13 cellular contexts compared by ENCODE assay signal in the genomic region with DNA sequence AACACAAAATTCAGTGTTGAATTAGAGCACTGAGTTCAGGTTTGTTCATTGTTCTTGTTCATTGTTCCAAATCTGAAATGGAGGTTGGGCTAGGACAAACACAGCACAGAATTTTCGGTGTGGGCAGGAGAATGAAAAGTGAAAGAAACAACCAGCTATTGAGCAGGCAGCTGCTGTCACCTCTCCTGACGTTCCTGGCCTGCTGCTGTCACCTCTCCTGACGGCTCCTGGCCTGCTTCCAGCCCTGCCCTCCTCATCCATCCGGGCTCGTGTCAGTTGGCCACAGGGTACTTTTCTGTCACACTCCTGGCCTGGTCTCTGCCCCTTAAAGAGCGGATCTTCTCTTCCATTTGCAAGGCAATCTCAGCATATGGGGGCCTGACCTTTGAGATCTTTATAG. TPM values are rescaled to one million over a fixed set of nuclear protein-coding genes. Genes with fewer than 3 reads are reported as not detected.
DNase-seq lines count a peak whose midpoint lies in the region; ATAC-seq and TF ChIP-seq lines count a peak whose summit lies in the region.
"Had no signal": no experiment of that assay in that cellular context is flagged by ENCODE, and none has a peak within 500 bp of the region (broad histone marks: within the 10 kb centered on the region; RNA-seq: fewer than 3 reads in every experiment).

No MANE protein-coding gene starts in this region.

- peak overlapping the region; percentile 42 for H2AFZ ChIP-seq in parathyroid adenoma

- ATAC-seq in HG02798 (IDR thresholded peaks at IDR 0.05; ENCODE audit: poor library complexity, unreplicated experiment): peak; percentile 58
- no peak for ATAC-seq in activated CD8-positive, alpha-beta T cell treated with anti-CD3 and anti-CD28 coated beads for 36 hours

- no peaks in the 10 kb centered on the region for H3K27me3 Mint-ChIP-seq in activated CD4-positive, alpha-beta T cell treated with anti-CD3 and anti-CD28 coated beads, Interleukin-2, amount 10 ng/mL, durations not matched to agents 7 days and 5 days
- H3K27me3 Mint-ChIP-seq in activated CD8-positive, alpha-beta T cell treated with anti-CD3 and anti-CD28 coated beads for 36 hours: no peaks in the 10 kb centered on the region

- no peak for TF ChIP-seq CTCF in activated CD8-positive, alpha-beta T cell treated with anti-CD3 and anti-CD28 coated beads for 36 hours (IDR thresholded peaks at IDR 0.05)
- TF ChIP-seq CTCF in parathyroid adenoma (IDR thresholded peaks at IDR 0.05): no peak

- no peak overlapping the region for H3K4me3 ChIP-seq in parathyroid adenoma (ENCODE audit: low read depth, low read length)
- H3K4me3 ChIP-seq: tibial nerve had no signal

- no peak for DNase-seq in activated CD4-positive, alpha-beta T cell treated with anti-CD3 and anti-CD28 coated beads, Interleukin-2, amount 10 ng/mL, durations not matched to agents 7 days and 5 days
- no peak for DNase-seq in activated CD4-positive, alpha-beta T cell treated with anti-CD3 and anti-CD28 coated beads for 48 hours
- no peak for DNase-seq in activated CD8-positive, alpha-beta T cell treated with anti-CD3 and anti-CD28 coated beads for 36 hours
- DNase-seq in kidney glomerular epithelial cell (lab: John Stamatoyannopoulos, UW) (no peak), NOMO-1 treated with dmso at 0.1 percent for 144 hours (lab: John Stamatoyannopoulos, UW; ENCODE audit: unreplicated experiment) (no peak)
- no peak for DNase-seq in stimulated activated CD4-positive, alpha-beta T cell treated with anti-CD3 and anti-CD28 coated beads, Interleukin-4, amount 100 ng/mL, for 24 hours
- DNase-seq: activated T-cell treated with anti-CD3 and anti-CD28 coated beads for 4 hours, AML-193, foreskin fibroblast, NCI-H446 had no signal

- no peaks in the 10 kb centered on the region for H3K9me3 Mint-ChIP-seq in activated CD4-positive, alpha-beta T cell treated with anti-CD3 and anti-CD28 coated beads, Interleukin-2, amount 10 ng/mL, durations not matched to agents 7 days and 5 days
- no peaks in the 10 kb centered on the region for H3K9me3 Mint-ChIP-seq in activated CD8-positive, alpha-beta T cell treated with anti-CD3 and anti-CD28 coated beads for 36 hours

- peaks cover 22% of the 10 kb centered on the region for H3K4me1 Mint-ChIP-seq in activated CD4-positive, alpha-beta T cell treated with anti-CD3 and anti-CD28 coated beads, Interleukin-2, amount 10 ng/mL, durations not matched to agents 7 days and 5 days
- peaks cover 16% of the 10 kb centered on the region for H3K4me1 Mint-ChIP-seq in activated CD8-positive, alpha-beta T cell treated with anti-CD3 and anti-CD28 coated beads for 36 hours (ENCODE audit: low read depth)

- H3K4me2 ChIP-seq in parathyroid adenoma (ENCODE audit: low read length): no peak overlapping the region

- H3K27ac ChIP-seq in parathyroid adenoma: no peak overlapping the region
- H3K27ac ChIP-seq: tibial nerve had no signal

- CTCF ChIA-PET in activated CD4-positive, alpha-beta T cell treated with anti-CD3 and anti-CD28 coated beads, Interleukin-2, amount 10 ng/mL, durations not matched to agents 7 days and 5 days (lab: Charles Lee): no interaction called here
- CTCF ChIA-PET in activated CD8-positive, alpha-beta T cell treated with anti-CD3 and anti-CD28 coated beads for 36 hours (lab: Charles Lee): no interaction called here

- H3K4me3 Mint-ChIP-seq in activated CD4-positive, alpha-beta T cell treated with anti-CD3 and anti-CD28 coated beads, Interleukin-2, amount 10 ng/mL, durations not matched to agents 7 days and 5 days: peak overlapping the region; percentile 24
- no peak overlapping the region for H3K4me3 Mint-ChIP-seq in activated CD8-positive, alpha-beta T cell treated with anti-CD3 and anti-CD28 coated beads for 36 hours

- no peaks in the 10 kb centered on the region for H3K79me2 ChIP-seq in parathyroid adenoma

- no peaks in the 10 kb centered on the region for H3K27me3 ChIP-seq in parathyroid adenoma (ENCODE audit: control insufficient read depth, insufficient read depth, low read length)
- H3K27me3 ChIP-seq: tibial nerve had no signal

- intact Hi-C loops in activated CD8-positive, alpha-beta T cell treated with anti-CD3 and anti-CD28 coated beads for 36 hours (cut with micrococcal nuclease): no loop called here

- H3K9me3 ChIP-seq in parathyroid adenoma (ENCODE audit: control insufficient read depth, low read length): no peaks in the 10 kb centered on the region
- H3K9me3 ChIP-seq: tibial nerve had no signal

- no peaks in the 10 kb centered on the region for H3K36me3 Mint-ChIP-seq in activated CD4-positive, alpha-beta T cell treated with anti-CD3 and anti-CD28 coated beads, Interleukin-2, amount 10 ng/mL, durations not matched to agents 7 days and 5 days (ENCODE audit: low read depth)
- no peaks in the 10 kb centered on the region for H3K36me3 Mint-ChIP-seq in activated CD8-positive, alpha-beta T cell treated with anti-CD3 and anti-CD28 coated beads for 36 hours (ENCODE audit: low read depth)

- POLR2A ChIA-PET in activated CD4-positive, alpha-beta T cell treated with anti-CD3 and anti-CD28 coated beads, Interleukin-2, amount 10 ng/mL, durations not matched to agents 7 days and 5 days (lab: Charles Lee): no interaction called here
- POLR2A ChIA-PET in activated CD8-positive, alpha-beta T cell treated with anti-CD3 and anti-CD28 coated beads for 36 hours (lab: Charles Lee): interaction anchor here (0.8 kb wide), 1 partner anchor 1116 kb away, joined by 3 read pairs; no protein-coding TSS in a partner anchor

- H3K36me3 ChIP-seq in parathyroid adenoma (ENCODE audit: control insufficient read depth, insufficient read depth, low read length): no peaks in the 10 kb centered on the region
- H3K36me3 ChIP-seq: tibial nerve had no signal

- peak overlapping the region; percentile 81 for H3K27ac Mint-ChIP-seq in activated CD4-positive, alpha-beta T cell treated with anti-CD3 and anti-CD28 coated beads, Interleukin-2, amount 10 ng/mL, durations not matched to agents 7 days and 5 days
- peak overlapping the region; percentile 5 for H3K27ac Mint-ChIP-seq in activated CD8-positive, alpha-beta T cell treated with anti-CD3 and anti-CD28 coated beads for 36 hours

- no peaks in the 10 kb centered on the region for H3K4me1 ChIP-seq in parathyroid adenoma

- no peak overlapping the region for H3K9ac ChIP-seq in parathyroid adenoma

RNA-seq across cellular contexts. Expression of a gene that starts 45.2 kb away (rescaled TPM):
- total RNA-seq in activated CD4-positive, alpha-beta T cell treated with anti-CD3 and anti-CD28 coated beads, Interleukin-2, amount 10 ng/mL, durations not matched to agents 7 days and 5 days: not detected
- not detected for total RNA-seq in activated CD8-positive, alpha-beta T cell treated with anti-CD3 and anti-CD28 coated beads for 36 hours
